ENCODE assay signal across 1 cellular context in genomic region chrX:20060961-20061868, GRCh38.
TF ChIP-seq lines count a peak whose summit lies in the region.

No MANE protein-coding gene starts in this region.

TF ChIP-seq in GM12878, 131 proteins besides CTCF, POLR2A, EP300 and RAD21 (continued from another document and continues in another):
- no peak for TF ChIP-seq YY1 (IDR thresholded peaks at IDR 0.05; ENCODE audit: low read depth, low read length)
- no peak for TF ChIP-seq POU2F2 (IDR thresholded peaks at IDR 0.05; ENCODE audit: borderline replicate concordance, low read depth, low read length)
- no peak for TF ChIP-seq ASH2L (IDR thresholded peaks at IDR 0.05; ENCODE audit: borderline replicate concordance, low read depth)
- TF ChIP-seq TCF3 (IDR thresholded peaks at IDR 0.05; ENCODE audit: borderline replicate concordance, insufficient read depth, low read depth, low read length), result no peak
- no peak for TF ChIP-seq GABPA (IDR thresholded peaks at IDR 0.05; ENCODE audit: low read depth)
- no peak for TF ChIP-seq HDAC2 (IDR thresholded peaks at IDR 0.05)
- TF ChIP-seq DPF2 (IDR thresholded peaks at IDR 0.05), result peak; percentile 77
- TF ChIP-seq CUX1 (IDR thresholded peaks at IDR 0.05; ENCODE audit: insufficient replicate concordance, low read depth, low read length), result no peak
- no peak for TF ChIP-seq SP1 (IDR thresholded peaks at IDR 0.05; ENCODE audit: low read depth, low read length)
- peak; percentile 45; the same call in 1 of the 2 replicates for TF ChIP-seq MTA2 (IDR thresholded peaks at IDR 0.05; ENCODE audit: low read depth)
- no peak for TF ChIP-seq SMARCA5 (IDR thresholded peaks at IDR 0.05)
- TF ChIP-seq, protein P1, sequence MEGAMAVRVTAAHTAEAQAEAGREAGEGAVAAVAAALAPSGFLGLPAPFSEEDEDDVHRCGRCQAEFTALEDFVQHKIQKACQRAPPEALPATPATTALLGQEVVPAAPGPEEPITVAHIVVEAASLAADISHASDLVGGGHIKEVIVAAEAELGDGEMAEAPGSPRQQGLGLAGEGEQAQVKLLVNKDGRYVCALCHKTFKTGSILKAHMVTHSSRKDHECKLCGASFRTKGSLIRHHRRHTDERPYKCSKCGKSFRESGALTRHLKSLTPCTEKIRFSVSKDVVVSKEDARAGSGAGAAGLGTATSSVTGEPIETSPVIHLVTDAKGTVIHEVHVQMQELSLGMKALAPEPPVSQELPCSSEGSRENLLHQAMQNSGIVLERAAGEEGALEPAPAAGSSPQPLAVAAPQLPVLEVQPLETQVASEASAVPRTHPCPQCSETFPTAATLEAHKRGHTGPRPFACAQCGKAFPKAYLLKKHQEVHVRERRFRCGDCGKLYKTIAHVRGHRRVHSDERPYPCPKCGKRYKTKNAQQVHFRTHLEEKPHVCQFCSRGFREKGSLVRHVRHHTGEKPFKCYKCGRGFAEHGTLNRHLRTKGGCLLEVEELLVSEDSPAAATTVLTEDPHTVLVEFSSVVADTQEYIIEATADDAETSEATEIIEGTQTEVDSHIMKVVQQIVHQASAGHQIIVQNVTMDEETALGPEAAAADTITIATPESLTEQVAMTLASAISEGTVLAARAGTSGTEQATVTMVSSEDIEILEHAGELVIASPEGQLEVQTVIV (IDR thresholded peaks at IDR 0.05; ENCODE audit: borderline replicate concordance, partially characterized antibody), result no peak
- TF ChIP-seq ZBTB33 (IDR thresholded peaks at IDR 0.05), result no peak
- TF ChIP-seq, protein P2, sequence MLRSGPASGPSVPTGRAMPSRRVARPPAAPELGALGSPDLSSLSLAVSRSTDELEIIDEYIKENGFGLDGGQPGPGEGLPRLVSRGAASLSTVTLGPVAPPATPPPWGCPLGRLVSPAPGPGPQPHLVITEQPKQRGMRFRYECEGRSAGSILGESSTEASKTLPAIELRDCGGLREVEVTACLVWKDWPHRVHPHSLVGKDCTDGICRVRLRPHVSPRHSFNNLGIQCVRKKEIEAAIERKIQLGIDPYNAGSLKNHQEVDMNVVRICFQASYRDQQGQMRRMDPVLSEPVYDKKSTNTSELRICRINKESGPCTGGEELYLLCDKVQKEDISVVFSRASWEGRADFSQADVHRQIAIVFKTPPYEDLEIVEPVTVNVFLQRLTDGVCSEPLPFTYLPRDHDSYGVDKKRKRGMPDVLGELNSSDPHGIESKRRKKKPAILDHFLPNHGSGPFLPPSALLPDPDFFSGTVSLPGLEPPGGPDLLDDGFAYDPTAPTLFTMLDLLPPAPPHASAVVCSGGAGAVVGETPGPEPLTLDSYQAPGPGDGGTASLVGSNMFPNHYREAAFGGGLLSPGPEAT (IDR thresholded peaks at IDR 0.05; ENCODE audit: low read depth), result peak; percentile 47; the same call in 1 of the 2 replicates
- TF ChIP-seq ESRRA (IDR thresholded peaks at IDR 0.05; ENCODE audit: low read length), result no peak
- peak; percentile 37 to 62; a peak in 1 of 4 replicates for TF ChIP-seq IKZF2 (IDR thresholded peaks at IDR 0.05)
- no peak for TF ChIP-seq RBBP5 (conservative IDR thresholded peaks at IDR 0.05)
- TF ChIP-seq ELK1 (IDR thresholded peaks at IDR 0.05; ENCODE audit: low read depth, low read length), result no peak
- TF ChIP-seq SUZ12 (IDR thresholded peaks at IDR 0.05; ENCODE audit: unreplicated experiment), result no peak
- TF ChIP-seq NFXL1 (IDR thresholded peaks at IDR 0.05; ENCODE audit: borderline replicate concordance), result no peak
- TF ChIP-seq IKZF1 (conservative IDR thresholded peaks at IDR 0.05), result peak; percentile 76
- TF ChIP-seq BACH1 (IDR thresholded peaks at IDR 0.05; ENCODE audit: borderline replicate concordance), result no peak
- TF ChIP-seq TCF12 (IDR thresholded peaks at IDR 0.05; ENCODE audit: low read depth, low read length), result peak; percentile 35; the same call in 1 of the 2 replicates
- no peak for TF ChIP-seq HCFC1 (IDR thresholded peaks at IDR 0.05; ENCODE audit: low read length)
- TF ChIP-seq SMAD1 (IDR thresholded peaks at IDR 0.05; ENCODE audit: low read depth, partially characterized antibody), result no peak
- peak in 1 of 2 experiments; percentile 54; a peak in 2 of 4 replicates for TF ChIP-seq BHLHE40 (IDR thresholded peaks at IDR 0.05; ENCODE audit: borderline replicate concordance in 1 of 2, low read depth in 2 of 2, low read length in 1 of 2)
- peak; percentile 66; the same call in 1 of the 2 replicates for TF ChIP-seq GATAD2B (conservative IDR thresholded peaks at IDR 0.05; ENCODE audit: low read depth)
- TF ChIP-seq WRNIP1 (IDR thresholded peaks at IDR 0.05; ENCODE audit: borderline replicate concordance, low read depth, low read length), result no peak
- no peak for TF ChIP-seq TAF1 (IDR thresholded peaks at IDR 0.05; ENCODE audit: borderline replicate concordance, low read depth, low read length)
- no peak for TF ChIP-seq SUPT20H (IDR thresholded peaks at IDR 0.05; ENCODE audit: borderline replicate concordance, control insufficient read depth, low read depth, low read length)
- no peak for TF ChIP-seq ZZZ3 (IDR thresholded peaks at IDR 0.05; ENCODE audit: control insufficient read depth, insufficient read length, low read depth)
- no peak for TF ChIP-seq RFX5 (IDR thresholded peaks at IDR 0.05; ENCODE audit: low read depth, low read length)
- no peak for TF ChIP-seq ZNF274 (IDR thresholded peaks at IDR 0.05; ENCODE audit: insufficient read depth, insufficient read length)
- TF ChIP-seq FOXK2 (IDR thresholded peaks at IDR 0.05), result no peak
- TF ChIP-seq, protein P3, sequence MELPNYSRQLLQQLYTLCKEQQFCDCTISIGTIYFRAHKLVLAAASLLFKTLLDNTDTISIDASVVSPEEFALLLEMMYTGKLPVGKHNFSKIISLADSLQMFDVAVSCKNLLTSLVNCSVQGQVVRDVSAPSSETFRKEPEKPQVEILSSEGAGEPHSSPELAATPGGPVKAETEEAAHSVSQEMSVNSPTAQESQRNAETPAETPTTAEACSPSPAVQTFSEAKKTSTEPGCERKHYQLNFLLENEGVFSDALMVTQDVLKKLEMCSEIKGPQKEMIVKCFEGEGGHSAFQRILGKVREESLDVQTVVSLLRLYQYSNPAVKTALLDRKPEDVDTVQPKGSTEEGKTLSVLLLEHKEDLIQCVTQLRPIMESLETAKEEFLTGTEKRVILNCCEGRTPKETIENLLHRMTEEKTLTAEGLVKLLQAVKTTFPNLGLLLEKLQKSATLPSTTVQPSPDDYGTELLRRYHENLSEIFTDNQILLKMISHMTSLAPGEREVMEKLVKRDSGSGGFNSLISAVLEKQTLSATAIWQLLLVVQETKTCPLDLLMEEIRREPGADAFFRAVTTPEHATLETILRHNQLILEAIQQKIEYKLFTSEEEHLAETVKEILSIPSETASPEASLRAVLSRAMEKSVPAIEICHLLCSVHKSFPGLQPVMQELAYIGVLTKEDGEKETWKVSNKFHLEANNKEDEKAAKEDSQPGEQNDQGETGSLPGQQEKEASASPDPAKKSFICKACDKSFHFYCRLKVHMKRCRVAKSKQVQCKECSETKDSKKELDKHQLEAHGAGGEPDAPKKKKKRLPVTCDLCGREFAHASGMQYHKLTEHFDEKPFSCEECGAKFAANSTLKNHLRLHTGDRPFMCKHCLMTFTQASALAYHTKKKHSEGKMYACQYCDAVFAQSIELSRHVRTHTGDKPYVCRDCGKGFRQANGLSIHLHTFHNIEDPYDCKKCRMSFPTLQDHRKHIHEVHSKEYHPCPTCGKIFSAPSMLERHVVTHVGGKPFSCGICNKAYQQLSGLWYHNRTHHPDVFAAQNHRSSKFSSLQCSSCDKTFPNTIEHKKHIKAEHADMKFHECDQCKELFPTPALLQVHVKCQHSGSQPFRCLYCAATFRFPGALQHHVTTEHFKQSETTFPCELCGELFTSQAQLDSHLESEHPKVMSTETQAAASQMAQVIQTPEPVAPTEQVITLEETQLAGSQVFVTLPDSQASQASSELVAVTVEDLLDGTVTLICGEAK (IDR thresholded peaks at IDR 0.05; ENCODE audit: borderline replicate concordance), result no peak
- TF ChIP-seq MXI1 (IDR thresholded peaks at IDR 0.05; ENCODE audit: low read depth, low read length), result no peak
- TF ChIP-seq RELA (IDR thresholded peaks at IDR 0.05; ENCODE audit: borderline replicate concordance, partially characterized antibody), result peak; percentile 19
- TF ChIP-seq RCOR1 (conservative IDR thresholded peaks at IDR 0.05; ENCODE audit: low read depth, low read length), result no peak
- TF ChIP-seq CHD1 (IDR thresholded peaks at IDR 0.05; ENCODE audit: low read depth, low read length), result no peak
- TF ChIP-seq HSF1 (IDR thresholded peaks at IDR 0.05; ENCODE audit: low read depth, low read length), result no peak
- 0 out of 2 replicates have a peak, but pooled peaks have one; percentile 33 for TF ChIP-seq LARP7 (IDR thresholded peaks at IDR 0.05)
- no peak for TF ChIP-seq NR2C2 (IDR thresholded peaks at IDR 0.05; ENCODE audit: borderline replicate concordance, control insufficient read depth, insufficient read length, low read depth)
- TF ChIP-seq KDM1A (IDR thresholded peaks at IDR 0.05; ENCODE audit: borderline replicate concordance), result no peak
- TF ChIP-seq, protein P4, sequence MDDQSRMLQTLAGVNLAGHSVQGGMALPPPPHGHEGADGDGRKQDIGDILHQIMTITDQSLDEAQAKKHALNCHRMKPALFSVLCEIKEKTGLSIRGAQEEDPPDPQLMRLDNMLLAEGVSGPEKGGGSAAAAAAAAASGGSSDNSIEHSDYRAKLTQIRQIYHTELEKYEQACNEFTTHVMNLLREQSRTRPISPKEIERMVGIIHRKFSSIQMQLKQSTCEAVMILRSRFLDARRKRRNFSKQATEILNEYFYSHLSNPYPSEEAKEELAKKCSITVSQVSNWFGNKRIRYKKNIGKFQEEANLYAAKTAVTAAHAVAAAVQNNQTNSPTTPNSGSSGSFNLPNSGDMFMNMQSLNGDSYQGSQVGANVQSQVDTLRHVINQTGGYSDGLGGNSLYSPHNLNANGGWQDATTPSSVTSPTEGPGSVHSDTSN (IDR thresholded peaks at IDR 0.05; ENCODE audit: insufficient replicate concordance, low read depth, low read length), result no peak
- no peak for TF ChIP-seq NFYA (IDR thresholded peaks at IDR 0.05; ENCODE audit: borderline replicate concordance, low read depth, low read length)
- TF ChIP-seq POLR2AphosphoS5 (IDR thresholded peaks at IDR 0.05; ENCODE audit: low read length), result no peak
